12 cellular contexts compared by ENCODE assay signal in the genomic region with DNA sequence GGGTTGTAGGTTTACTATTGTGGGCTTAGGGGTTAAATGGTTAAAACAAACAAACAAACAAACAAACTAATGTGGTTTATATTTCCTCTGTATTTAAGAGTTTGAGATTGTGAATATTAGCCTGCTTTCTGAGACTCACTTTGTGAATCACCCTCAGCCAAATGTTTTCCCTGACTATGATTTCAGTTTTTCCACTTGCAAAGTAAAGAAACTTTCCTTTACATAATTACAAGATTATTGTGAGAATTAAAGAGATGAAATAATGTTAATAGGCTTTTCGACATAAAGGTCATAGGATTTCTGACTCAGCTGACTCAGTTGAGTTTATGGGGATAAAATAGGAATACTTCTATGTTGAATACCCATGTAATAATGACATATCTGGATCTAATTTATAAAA. TPM values are rescaled to one million over a fixed set of nuclear protein-coding genes. Genes with fewer than 3 reads are reported as not detected.
DNase-seq lines count a peak whose midpoint lies in the region; ATAC-seq, FAIRE-seq and TF ChIP-seq lines count a peak whose summit lies in the region.
"Had no signal": no experiment of that assay in that cellular context is flagged by ENCODE, and none has a peak within 500 bp of the region (broad histone marks: within the 10 kb centered on the region; RNA-seq: fewer than 3 reads in every experiment).

No MANE protein-coding gene starts in this region.

- H3K9me3 Mint-ChIP-seq in stimulated activated effector memory CD8-positive, alpha-beta T cell treated with anti-CD3 and anti-CD28 coated beads, Interleukin-12 subunit alpha, Interleukin-12 subunit beta, amount 100 ng/mL, for 72 hours = peaks cover 7% of the 10 kb centered on the region

- in situ Hi-C loops in astrocyte of the cerebellum (cut with HindIII; ENCODE audit: low sequenced_read_pairs) = no loop called here

- H3K4me2 ChIP-seq in smooth muscle cell = peak overlapping the region; percentile 92

- H3K4me3 ChIP-seq in astrocyte of the cerebellum (ENCODE audit: low read depth, low read length) = peak overlapping the region; percentile 81
- peak overlapping the region; percentile 89 for H3K4me3 ChIP-seq in iPS-18a (ENCODE audit: low read length)
- peak overlapping the region; percentile 76 for H3K4me3 ChIP-seq in smooth muscle cell

- H3K27ac ChIP-seq in iPS-18a (ENCODE audit: low read length) (peak overlapping the region; percentile 97), smooth muscle cell (ENCODE audit: low read depth) (peak overlapping the region; percentile 98)
- H3K27ac ChIP-seq: parathyroid adenoma had no signal

- H3K27ac Mint-ChIP-seq in stimulated activated effector memory CD8-positive, alpha-beta T cell treated with anti-CD3 and anti-CD28 coated beads, Interleukin-12 subunit alpha, Interleukin-12 subunit beta, amount 100 ng/mL, for 72 hours = no peak overlapping the region

- H3K79me2 ChIP-seq in smooth muscle cell (ENCODE audit: low read depth) = peaks cover 59% of the 10 kb centered on the region
- H3K79me2 ChIP-seq: parathyroid adenoma had no signal

- peaks cover 24% of the 10 kb centered on the region for H3K4me1 ChIP-seq in iPS-18a (ENCODE audit: control insufficient read depth, low read depth, low read length)
- peaks cover 36% of the 10 kb centered on the region for H3K4me1 ChIP-seq in smooth muscle cell (ENCODE audit: low read depth)
- H3K4me1 ChIP-seq: parathyroid adenoma had no signal

- TF ChIP-seq CTCF in astrocyte of the cerebellum (IDR thresholded peaks at IDR 0.05; ENCODE audit: low read depth, low read length, missing control alignments) (no peak), smooth muscle cell (IDR thresholded peaks at IDR 0.05; ENCODE audit: borderline replicate concordance, insufficient read depth, poor library complexity, severe bottlenecking) (no peak)

- no peaks in the 10 kb centered on the region for H4K20me1 ChIP-seq in smooth muscle cell (ENCODE audit: low read depth)

- no peaks in the 10 kb centered on the region for H3K36me3 Mint-ChIP-seq in stimulated activated effector memory CD8-positive, alpha-beta T cell treated with anti-CD3 and anti-CD28 coated beads, Interleukin-12 subunit alpha, Interleukin-12 subunit beta, amount 100 ng/mL, for 72 hours

- no peak overlapping the region for H3K4me3 Mint-ChIP-seq in stimulated activated effector memory CD8-positive, alpha-beta T cell treated with anti-CD3 and anti-CD28 coated beads, Interleukin-12 subunit alpha, Interleukin-12 subunit beta, amount 100 ng/mL, for 72 hours

- no peaks in the 10 kb centered on the region for H3K27me3 ChIP-seq in iPS-18a (ENCODE audit: control insufficient read depth, insufficient read depth, low read length)
- H3K27me3 ChIP-seq in smooth muscle cell (ENCODE audit: low read depth) = no peaks in the 10 kb centered on the region

- H3K4me1 Mint-ChIP-seq in stimulated activated effector memory CD8-positive, alpha-beta T cell treated with anti-CD3 and anti-CD28 coated beads, Interleukin-12 subunit alpha, Interleukin-12 subunit beta, amount 100 ng/mL, for 72 hours = peaks cover 4% of the 10 kb centered on the region

- H3K9me3 ChIP-seq in iPS-18a (ENCODE audit: control insufficient read depth, low read depth, low read length) = peaks cover 7% of the 10 kb centered on the region
- H3K9me3 ChIP-seq in smooth muscle cell (replicated peaks; ENCODE audit: low read depth) = no peaks in the 10 kb centered on the region

- peaks cover 22% of the 10 kb centered on the region for H3F3A ChIP-seq in smooth muscle cell (ENCODE audit: low read depth)

- ATAC-seq in HG03196 (IDR thresholded peaks at IDR 0.05; ENCODE audit: unreplicated experiment) (no peak), HG03354 (IDR thresholded peaks at IDR 0.05; ENCODE audit: poor library complexity, severe bottlenecking, unreplicated experiment) (no peak)
- ATAC-seq in stimulated activated effector memory CD8-positive, alpha-beta T cell treated with anti-CD3 and anti-CD28 coated beads, Interleukin-12 subunit alpha, Interleukin-12 subunit beta, amount 100 ng/mL, for 72 hours = no peak

- H3K36me3 ChIP-seq in iPS-18a (ENCODE audit: control insufficient read depth, low read depth, low read length) = peaks cover 6% of the 10 kb centered on the region
- H3K36me3 ChIP-seq in smooth muscle cell (ENCODE audit: low read depth) = no peaks in the 10 kb centered on the region

- DNase-seq in HCEC 1CT = peak; percentile 21
- DNase-seq in astrocyte of the cerebellum (ENCODE audit: low read depth) = no peak
- no peak for DNase-seq in smooth muscle cell (lab: John Stamatoyannopoulos, UW; ENCODE audit: unreplicated experiment)
- no peak for DNase-seq in GM19239 (ENCODE audit: insufficient read length, low spot score)
- DNase-seq in stimulated activated effector memory CD8-positive, alpha-beta T cell treated with anti-CD3 and anti-CD28 coated beads, Interleukin-12 subunit alpha, Interleukin-12 subunit beta, amount 100 ng/mL, for 72 hours (ENCODE audit: low spot score in 2 of 2) = no peak
- DNase-seq: GF-D8, NCI-H146 had no signal

- peak overlapping the region; percentile 99 for H3K9ac ChIP-seq in iPS-18a (ENCODE audit: low read length)
- H3K9ac ChIP-seq in smooth muscle cell (ENCODE audit: low read depth) = peak overlapping the region; percentile 92
- H3K9ac ChIP-seq: parathyroid adenoma had no signal

- FAIRE-seq in GM19239 (lab: Jason Lieb, UNC) = no peak
- FAIRE-seq: endometrium had no signal

- peak overlapping the region; percentile 56 for H2AFZ ChIP-seq in smooth muscle cell (ENCODE audit: low read depth)
- H2AFZ ChIP-seq: parathyroid adenoma had no signal

- 3% methylated on average over 1 of the region's 1 CpG for WGBS in smooth muscle cell (ENCODE audit: low lambda C conversion rate)

RNA-seq across cellular contexts. Expression of a gene that starts 2.9 kb away (rescaled TPM):
- 95.2 and 115 TPM in 2 replicates for total RNA-seq in smooth muscle cell
- 37.5 and 40.2 TPM in 2 replicates for polyA plus RNA-seq in smooth muscle cell
